In the genomic region with DNA sequence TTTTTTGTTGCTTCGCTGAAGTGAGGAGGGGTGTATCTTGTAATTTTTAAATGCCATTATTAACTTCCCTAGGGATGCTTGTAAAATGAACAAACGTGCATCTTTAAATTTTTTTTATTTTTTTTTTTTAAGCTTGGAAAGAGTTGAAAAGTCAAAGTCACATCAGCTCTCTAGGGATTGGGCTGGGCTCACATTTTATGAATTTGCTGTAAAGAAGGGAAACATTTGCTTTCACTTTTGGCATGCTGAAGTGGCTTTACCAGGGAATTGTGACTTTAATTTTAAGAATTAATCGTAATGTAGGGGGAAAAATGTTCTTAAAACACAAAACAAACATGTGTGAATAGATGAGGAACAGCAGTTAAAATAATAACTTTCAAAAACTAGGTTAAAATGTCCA, we compare ENCODE assay signal across 21 cellular contexts.
DNase-seq lines count a peak whose midpoint lies in the region; ATAC-seq and TF ChIP-seq lines count a peak whose summit lies in the region.
"Had no signal": no experiment of that assay in that cellular context is flagged by ENCODE, and none has a peak within 500 bp of the region (broad histone marks: within the 10 kb centered on the region; RNA-seq: fewer than 3 reads in every experiment).

No MANE protein-coding gene starts in this region.

- no peaks in the 10 kb centered on the region for H3K27me3 Mint-ChIP-seq in WTC11 (ENCODE audit: low read depth)
- H3K27me3 Mint-ChIP-seq: stimulated activated memory B cell treated with anti-CD40 and anti-IgM and Interleukin-4, amounts not matched to agents 10 μg/mL and 1 μg/mL and 100 μg/mL, for 72 hours had no signal

- no peak overlapping the region for H3K4me3 Mint-ChIP-seq in WTC11
- H3K4me3 Mint-ChIP-seq: activated CD8-positive, alpha-beta memory T cell treated with anti-CD3 and anti-CD28 coated beads, Interleukin-2, amount 10 ng/mL, durations not matched to agents 7 days and 5 days; CD14-positive monocyte; stimulated activated memory B cell treated with anti-CD40 and anti-IgM and Interleukin-4, amounts not matched to agents 10 μg/mL and 1 μg/mL and 100 μg/mL, for 72 hours had no signal

- no peak for TF ChIP-seq CTCF in WTC11 (IDR thresholded peaks at IDR 0.05)
- no peak for TF ChIP-seq CTCF in tibial artery (IDR thresholded peaks at IDR 0.05)

- peaks cover 0 to 49% (median 13%) of the 10 kb centered on the region in 4 donors for H3K4me1 ChIP-seq in tibial artery

- H3K36me3 ChIP-seq in tibial artery = no peaks in the 10 kb centered on the region

- CTCF ChIA-PET in WTC11 (lab: Charles Lee) = no interaction called here

- peak overlapping the region; percentile 25 to 34 for H3K27ac ChIP-seq in tibial artery

- ATAC-seq in WTC11 (no peak), HG03521 (IDR thresholded peaks at IDR 0.05; ENCODE audit: unreplicated experiment) (no peak), GM18517 (IDR thresholded peaks at IDR 0.05; ENCODE audit: unreplicated experiment) (no peak)
- ATAC-seq: activated CD8-positive, alpha-beta memory T cell treated with anti-CD3 and anti-CD28 coated beads, Interleukin-2, amount 10 ng/mL, durations not matched to agents 7 days and 5 days; mucosa of descending colon; stimulated activated memory B cell treated with anti-CD40 and anti-IgM and Interleukin-4, amounts not matched to agents 10 μg/mL and 1 μg/mL and 100 μg/mL, for 72 hours had no signal

- H3K27ac Mint-ChIP-seq in WTC11 = peak overlapping the region; percentile 49; the same call in 1 of the 2 replicates
- H3K27ac Mint-ChIP-seq: activated CD8-positive, alpha-beta memory T cell treated with anti-CD3 and anti-CD28 coated beads, Interleukin-2, amount 10 ng/mL, durations not matched to agents 7 days and 5 days; CD14-positive monocyte; stimulated activated memory B cell treated with anti-CD40 and anti-IgM and Interleukin-4, amounts not matched to agents 10 μg/mL and 1 μg/mL and 100 μg/mL, for 72 hours had no signal

- POLR2A ChIA-PET in WTC11 (lab: Charles Lee) = no interaction called here

- H3K9me3 ChIP-seq in tibial artery = no peaks in the 10 kb centered on the region
- H3K9me3 ChIP-seq: mucosa of descending colon had no signal

- H3K27me3 ChIP-seq in tibial artery = no peaks in the 10 kb centered on the region

- DNase-seq in WTC11 (ENCODE audit: low spot score) (no peak), fibroblast of gingiva (ENCODE audit: low read depth) (peak; percentile 74), myocyte (ENCODE audit: low read depth) (peak; percentile 44), tibial artery (no peak), SW480 (ENCODE audit: low spot score) (no peak)
- DNase-seq: activated CD4-positive, CD25-positive, alpha-beta regulatory T cell treated with anti-CD3 and anti-CD28 coated beads, Interleukin-2, amount 50 U/mL, for 72 hours; activated CD8-positive, alpha-beta memory T cell treated with anti-CD3 and anti-CD28 coated beads, Interleukin-2, amount 10 ng/mL, durations not matched to agents 7 days and 5 days; activated gamma-delta T cell treated with Interleukin-2 at 50 U/mL for 16 hours; DMS79; GOT3; islet precursor cell; KG1; mucosa of descending colon; NCI-H146; NCI-H446; occipital lobe; SHP77 treated with DMSO at 0.1 percent for 48 hours had no signal

- H3K36me3 Mint-ChIP-seq in WTC11 = peaks cover 7% of the 10 kb centered on the region; the same call in 1 of the 2 replicates
- H3K36me3 Mint-ChIP-seq: activated CD8-positive, alpha-beta memory T cell treated with anti-CD3 and anti-CD28 coated beads, Interleukin-2, amount 10 ng/mL, durations not matched to agents 7 days and 5 days; CD14-positive monocyte; stimulated activated memory B cell treated with anti-CD40 and anti-IgM and Interleukin-4, amounts not matched to agents 10 μg/mL and 1 μg/mL and 100 μg/mL, for 72 hours had no signal

- peaks cover 5% of the 10 kb centered on the region for H3K9me3 Mint-ChIP-seq in WTC11
- H3K9me3 Mint-ChIP-seq: stimulated activated memory B cell treated with anti-CD40 and anti-IgM and Interleukin-4, amounts not matched to agents 10 μg/mL and 1 μg/mL and 100 μg/mL, for 72 hours had no signal

- H3K4me3 ChIP-seq in tibial artery = no peak overlapping the region
- H3K4me3 ChIP-seq: mucosa of descending colon had no signal

- peaks cover 37% of the 10 kb centered on the region for H3K4me1 Mint-ChIP-seq in WTC11
- H3K4me1 Mint-ChIP-seq: stimulated activated memory B cell treated with anti-CD40 and anti-IgM and Interleukin-4, amounts not matched to agents 10 μg/mL and 1 μg/mL and 100 μg/mL, for 72 hours had no signal

- intact Hi-C loops in tibial artery (cut with DNase I; ENCODE audit: low total_unique reads) = no loop called here

TF ChIP-seq in WTC11, 78 proteins besides CTCF, POLR2A, EP300 and RAD21:
- TF ChIP-seq ZNF263 (CRISPR knock-in tag; IDR thresholded peaks at IDR 0.05; ENCODE audit: low read depth) = no peak
- TF ChIP-seq FOXJ3 (CRISPR knock-in tag; IDR thresholded peaks at IDR 0.05; ENCODE audit: borderline replicate concordance) = no peak
- no peak for TF ChIP-seq TEAD1 (CRISPR knock-in tag; IDR thresholded peaks at IDR 0.05)
- no peak for TF ChIP-seq EMX1 (CRISPR knock-in tag; IDR thresholded peaks at IDR 0.05)
- no peak for TF ChIP-seq ZNF232 (CRISPR knock-in tag; IDR thresholded peaks at IDR 0.05)
- no peak for TF ChIP-seq ETV6 (CRISPR knock-in tag; IDR thresholded peaks at IDR 0.05)
TF ChIP-seq in WTC11: peak in this region for 0.

Comparison
In these comparisons a context has a peak if more than half of its experiments do, and no peak if none do; other contexts are left out.
1. DNase-seq: peak in fibroblast of gingiva (single experiment) and myocyte (single experiment); none in WTC11 (single experiment), tibial artery (0 of 2) and SW480 (single experiment).